18 cellular contexts compared by ENCODE assay signal in the genomic region with DNA sequence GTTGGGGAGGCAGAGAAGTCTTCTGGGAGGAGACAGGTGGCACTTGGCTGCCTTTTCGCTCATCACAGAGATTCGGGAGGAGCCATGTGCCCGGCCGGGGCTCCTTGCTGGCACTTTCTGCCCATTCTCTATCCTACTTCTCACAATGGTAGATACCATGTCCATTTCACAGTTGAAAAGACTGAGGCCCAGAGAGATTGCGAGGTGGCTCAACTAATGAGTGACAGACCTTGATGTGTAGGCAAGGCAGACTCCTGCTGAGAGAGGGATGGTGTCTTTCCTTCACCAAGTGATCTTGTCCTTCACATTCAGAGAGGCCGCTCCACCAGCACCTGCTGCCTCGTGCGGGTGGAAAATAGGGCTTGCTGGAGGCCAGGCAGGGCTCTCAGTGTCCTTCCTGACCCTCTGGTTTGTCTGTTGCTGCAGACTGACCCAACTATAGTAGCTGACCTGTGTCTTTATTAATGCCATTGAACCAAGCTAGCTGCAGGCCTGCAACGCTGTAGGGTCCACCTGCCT. TPM values are rescaled to one million over a fixed set of nuclear protein-coding genes. Genes with fewer than 3 reads are reported as not detected.
A peak's percentile ranks its signal among the peaks of the same experiment; 100 is the strongest.
DNase-seq lines count a peak whose midpoint lies in the region; ATAC-seq and TF ChIP-seq lines count a peak whose summit lies in the region.
"Had no signal": no experiment of that assay in that cellular context is flagged by ENCODE, and none has a peak within 500 bp of the region (broad histone marks: within the 10 kb centered on the region; RNA-seq: fewer than 3 reads in every experiment).

No MANE protein-coding gene starts in this region.

- no peaks in the 10 kb centered on the region for H3K27me3 Mint-ChIP-seq in nephron progenitor cell (ENCODE audit: low read depth, poor library complexity)

- peak; percentile 11 for DNase-seq in left ventricle myocardium superior
- no peak for DNase-seq in Right ventricle myocardium superior
- DNase-seq in dorsolateral prefrontal cortex, result peak in 5 of 10 donors; percentile 15 to 26 (median 23)
- no peak for DNase-seq in nephron progenitor cell
- peak; percentile 25 to 26 for DNase-seq in aorta
- DNase-seq in NCI-H1105 treated with DMSO at 0.1 percent for 48 hours (lab: John Stamatoyannopoulos, UW), result no peak
- no peak for DNase-seq in NCI-H1417 (lab: John Stamatoyannopoulos, UW)
- DNase-seq: COR-L47, DMS153, EL, H7, Kasumi-1, MM.1S, NCI-H1105, NCI-H187, NCI-H345, NCI-H526 treated with DMSO at 0.1 percent for 48 hours had no signal

- H3K4me1 ChIP-seq in aorta (ENCODE audit: control insufficient read depth in 1 of 2, insufficient read depth in 2 of 2, low read length in 2 of 2), result peaks cover 0 to under 1% of the 10 kb centered on the region in 2 donors

- 90 to 91% methylated on average over 9 of the region's 9 CpGs for WGBS in aorta, 2 donors

- H3K4me3 Mint-ChIP-seq in nephron progenitor cell, result no peak overlapping the region

- peaks cover 0 to 2% of the 10 kb centered on the region in 2 donors for H3K36me3 ChIP-seq in aorta (ENCODE audit: control insufficient read depth in 1 of 2, insufficient read depth in 2 of 2, low read length in 1 of 2)

- H3K27ac ChIP-seq in dorsolateral prefrontal cortex (peak overlapping the region in 32 of 59 donors; percentile 1 to 73 (median 42)), aorta (ENCODE audit: low read depth in 1 of 2, low read length in 2 of 2) (no peak overlapping the region)

- H3K4me3 ChIP-seq in dorsolateral prefrontal cortex (no peak overlapping the region), aorta (ENCODE audit: low read length in 2 of 2) (no peak overlapping the region)

- no peaks in the 10 kb centered on the region for H3K9me3 ChIP-seq in aorta (ENCODE audit: control insufficient read depth, low read length)

- H3K36me3 Mint-ChIP-seq in nephron progenitor cell (ENCODE audit: low read depth), result peaks cover 47% of the 10 kb centered on the region

- peak overlapping the region; percentile 78 for H3K27ac Mint-ChIP-seq in nephron progenitor cell

- H3K27me3 ChIP-seq in dorsolateral prefrontal cortex (no peaks in the 10 kb centered on the region), aorta (ENCODE audit: control insufficient read depth in 1 of 2, insufficient read depth in 2 of 2, low read length in 1 of 2) (no peaks in the 10 kb centered on the region)

- peaks cover 57% of the 10 kb centered on the region for H3K4me1 Mint-ChIP-seq in nephron progenitor cell

- ATAC-seq in left ventricle myocardium superior (no peak), Right ventricle myocardium superior (ENCODE audit: poor library complexity) (no peak), aorta (ENCODE audit: low FRiP score) (no peak), GM19023 (IDR thresholded peaks at IDR 0.05; ENCODE audit: unreplicated experiment) (no peak)

- TF ChIP-seq CTCF in dorsolateral prefrontal cortex (IDR thresholded peaks at IDR 0.05 in 54 of 56, conservative IDR thresholded peaks at IDR 0.05 in 2 of 56; ENCODE audit: low read depth in 1 of 56, partially characterized antibody in 56 of 56) (no peak), nephron progenitor cell (IDR thresholded peaks at IDR 0.05) (no peak)

- H3K9me3 Mint-ChIP-seq in nephron progenitor cell, result no peaks in the 10 kb centered on the region

- intact Hi-C loops in left ventricle myocardium superior (cut with micrococcal nuclease) (no loop called here), Right ventricle myocardium superior (cut with DNase I) (no loop called here), dorsolateral prefrontal cortex (cut with DNase I) (no loop called here), aorta (cut with DNase I) (no loop called here)

RNA-seq across cellular contexts. Expression of gene MPRIP, which starts 42.1 kb away (rescaled TPM):
- total RNA-seq in left ventricle myocardium superior (335 TPM), Right ventricle myocardium superior (280 TPM), dorsolateral prefrontal cortex (100 to 1,000 TPM; 402 to 682 (median 476) TPM), aorta (100 to 1,000 TPM; 361 to 519 TPM)
- 100 to 1,000 TPM in 1 of 2 donors, 10 to 100 TPM in 1; 97.8 to 241 TPM for polyA plus RNA-seq in aorta

Comparison
In these comparisons a context has a peak if more than half of its experiments do, and no peak if none do; other contexts are left out.
1. DNase-seq: peak in left ventricle myocardium superior (single experiment) and aorta (2 of 2); none in Right ventricle myocardium superior (single experiment), nephron progenitor cell (single experiment), NCI-H1105 treated with DMSO at 0.1 percent for 48 hours (single experiment) and NCI-H1417 (0 of 3).
2. H3K27ac ChIP-seq: peak in dorsolateral prefrontal cortex (32 of 59); none in aorta (0 of 2).